ENCODE assay signal across 8 cellular contexts in the genomic region with DNA sequence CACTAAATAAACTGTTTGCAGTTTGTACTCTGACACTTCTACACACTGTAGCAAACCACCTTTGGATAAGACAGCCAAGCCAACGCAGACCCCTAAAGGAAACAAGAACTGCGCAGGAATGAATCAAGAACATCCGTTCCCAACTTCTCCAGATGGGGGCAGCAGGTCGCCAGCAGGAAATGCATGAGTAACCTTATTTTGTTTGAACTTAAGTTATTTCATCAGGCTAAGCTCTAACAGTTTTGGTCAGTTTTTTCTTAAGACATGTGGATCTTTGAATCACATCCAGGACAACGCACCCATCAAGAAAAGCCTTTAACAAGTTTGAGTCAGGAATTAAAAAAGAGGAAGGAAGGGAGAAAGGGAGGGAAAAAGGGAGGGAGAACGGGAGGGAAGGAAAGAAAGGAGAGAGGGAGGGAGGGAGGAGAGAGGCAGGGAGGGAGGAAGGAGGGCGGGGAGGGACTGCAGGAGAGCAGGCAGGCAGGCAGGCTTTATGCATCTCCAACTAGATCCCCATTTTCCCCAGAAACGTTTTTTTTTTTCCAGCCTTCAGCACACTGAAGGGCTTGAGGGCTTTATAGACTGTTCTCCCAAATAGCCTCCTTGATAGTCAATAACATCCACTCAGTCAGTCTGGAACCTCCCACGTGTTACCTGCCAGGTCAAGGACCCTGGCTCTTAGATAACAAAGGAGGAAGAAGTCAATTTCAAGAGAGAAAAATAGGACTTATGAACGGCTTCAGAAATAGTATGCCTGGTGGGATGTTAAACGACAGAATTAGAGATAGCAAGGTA. TPM values are rescaled to one million over a fixed set of nuclear protein-coding genes. Genes with fewer than 3 reads are reported as not detected.
DNase-seq lines count a peak whose midpoint lies in the region; ATAC-seq and TF ChIP-seq lines count a peak whose summit lies in the region.

No MANE protein-coding gene starts in this region.

- H3K27ac ChIP-seq in BLaER1 (peak overlapping the region; percentile 35; the same call in 1 of the 2 replicates), mesendoderm (ENCODE audit: low read depth, low read length) (no peak overlapping the region)

- H3K79me1 ChIP-seq in mesendoderm (ENCODE audit: low read length): no peaks in the 10 kb centered on the region

- peak overlapping the region; percentile 79 for H3K56ac ChIP-seq in mesendoderm (ENCODE audit: low read length)

- H3K18ac ChIP-seq in mesendoderm (ENCODE audit: low read length): peak overlapping the region; percentile 56

- H3K4me1 ChIP-seq in BLaER1 (peaks cover 11% of the 10 kb centered on the region), endocrine pancreas (ENCODE audit: control insufficient read depth, insufficient read depth, low read length) (peaks cover 5% of the 10 kb centered on the region), mesendoderm (ENCODE audit: control insufficient read depth, low read depth, low read length) (no peaks in the 10 kb centered on the region)

- no peak for ATAC-seq in HG03469 (IDR thresholded peaks at IDR 0.05; ENCODE audit: unreplicated experiment)

- H3K4me3 ChIP-seq in BLaER1: no peak overlapping the region
- H3K4me3 ChIP-seq in endocrine pancreas (ENCODE audit: control insufficient read depth, insufficient read depth, low read length): peak overlapping the region; percentile 71
- no peak overlapping the region for H3K4me3 ChIP-seq in mesendoderm (ENCODE audit: low read length)

- H4K8ac ChIP-seq in mesendoderm (ENCODE audit: low read depth, low read length): no peak overlapping the region

- no CpG with 5 or more reads among the region's 11 CpGs for WGBS in mesendoderm (ENCODE audit: extremely low coverage, insufficient coverage, low lambda C conversion rate)

- no peaks in the 10 kb centered on the region for H3K79me2 ChIP-seq in mesendoderm (ENCODE audit: control insufficient read depth, insufficient read depth, low read length)

- no peak overlapping the region for H2AK5ac ChIP-seq in mesendoderm (ENCODE audit: low read length)

- DNase-seq in HFFc6 (peak; percentile 63), NCI-H82 treated with DMSO at 0.1 percent for 48 hours (lab: John Stamatoyannopoulos, UW; ENCODE audit: unreplicated experiment) (peak; percentile 67), mesendoderm (peak; percentile 91)
- DNase-seq in activated CD8-positive, alpha-beta memory T cell treated with anti-CD3 and anti-CD28 coated beads for 24 hours: peak; percentile 84
- peak; percentile 41 for DNase-seq in stimulated activated CD8-positive, alpha-beta memory T cell treated with anti-CD3 and anti-CD28 coated beads, Interleukin-15, amount 100 ng/mL, for 1 hour (ENCODE audit: low read depth)

- H3K9ac ChIP-seq in BLaER1 (no peak overlapping the region), endocrine pancreas (ENCODE audit: control insufficient read depth, insufficient read depth, low read length) (peak overlapping the region; percentile 57), mesendoderm (ENCODE audit: low read length) (peak overlapping the region; percentile 42)

- peak overlapping the region; percentile 83 for H3K4me3 Mint-ChIP-seq in HFFc6

- peak overlapping the region; percentile 82 for H2BK120ac ChIP-seq in mesendoderm (ENCODE audit: low read depth, low read length)

- H3K4ac ChIP-seq in mesendoderm (ENCODE audit: low read depth, low read length): no peak overlapping the region

- H3K27ac Mint-ChIP-seq in HFFc6: peak overlapping the region; percentile 80

- H3K9me3 ChIP-seq in BLaER1: no peaks in the 10 kb centered on the region
- H3K9me3 ChIP-seq in endocrine pancreas (ENCODE audit: control insufficient read depth, low read length): no peaks in the 10 kb centered on the region

- no peak overlapping the region for H2BK5ac ChIP-seq in mesendoderm (ENCODE audit: low read length)

- peak overlapping the region; percentile 44 for H3K4me2 ChIP-seq in BLaER1
- no peak overlapping the region for H3K4me2 ChIP-seq in mesendoderm (ENCODE audit: low read length)

- H4K5ac ChIP-seq in mesendoderm (ENCODE audit: low read length): no peak overlapping the region

- peak; percentile 65 for TF ChIP-seq CTCF in HFFc6 (IDR thresholded peaks at IDR 0.05)

- H3K27me3 ChIP-seq in BLaER1 (no peaks in the 10 kb centered on the region), endocrine pancreas (ENCODE audit: control insufficient read depth, insufficient read depth, low read length) (no peaks in the 10 kb centered on the region), mesendoderm (ENCODE audit: insufficient read depth, low read length, poor library complexity) (no peaks in the 10 kb centered on the region)

- H4K20me1 ChIP-seq in BLaER1: no peaks in the 10 kb centered on the region

- H3K36me3 ChIP-seq in BLaER1: no peaks in the 10 kb centered on the region
- no peaks in the 10 kb centered on the region for H3K36me3 ChIP-seq in endocrine pancreas (ENCODE audit: control insufficient read depth, insufficient read depth, low read length)
- H3K36me3 ChIP-seq in mesendoderm (ENCODE audit: control insufficient read depth, insufficient read depth, low read length): no peaks in the 10 kb centered on the region

- peaks cover 17% of the 10 kb centered on the region for H3K4me1 Mint-ChIP-seq in HFFc6 (ENCODE audit: low read depth)

- H3K23ac ChIP-seq in mesendoderm (ENCODE audit: low read length): no peak overlapping the region

- H2BK15ac ChIP-seq in mesendoderm (replicated peaks; ENCODE audit: low read depth): no peak overlapping the region

- H3K9me3 Mint-ChIP-seq in HFFc6: no peaks in the 10 kb centered on the region

- H3K27me3 Mint-ChIP-seq in HFFc6 (ENCODE audit: insufficient read depth): peaks cover 9% of the 10 kb centered on the region

- no peaks in the 10 kb centered on the region for H3K36me3 Mint-ChIP-seq in HFFc6 (ENCODE audit: low read depth)

RNA-seq across cellular contexts. Expression of a gene that starts 22.2 kb away (rescaled TPM):
- total RNA-seq in HFFc6 (2021; fragmentation: NEBNext Ultra II Directional; extraction: Animal tissue kit (Norgen Biotek cat#: 25700)): not detected
- 0.14 TPM for polyA plus RNA-seq in mesendoderm (2013, experiment 1 of 2)
- 0.11 TPM for polyA plus RNA-seq in mesendoderm (2013, experiment 2 of 2)

Comparison
In these comparisons a context has a peak if more than half of its experiments do, and no peak if none do; other contexts are left out.
1. DNase-seq: peak in every context shown above with its lines; median percentile 91 in mesendoderm; 84 in activated CD8-positive, alpha-beta memory T cell treated with anti-CD3 and anti-CD28 coated beads for 24 hours; 67 in NCI-H82 treated with DMSO at 0.1 percent for 48 hours; 63 in HFFc6; 41 in stimulated activated CD8-positive, alpha-beta memory T cell treated with anti-CD3 and anti-CD28 coated beads, Interleukin-15, amount 100 ng/mL, for 1 hour.